Comparison of ENCODE assay signal across 8 cellular contexts in genomic region chr19:2610637-2611482, GRCh38.
DNase-seq lines count a peak whose midpoint lies in the region; ATAC-seq and TF ChIP-seq lines count a peak whose summit lies in the region.

No MANE protein-coding gene starts in this region.

- H3K4me3 ChIP-seq in GM12875 (ENCODE audit: low read depth, low read length) (peak overlapping the region; percentile 34), Panc1 (ENCODE audit: low read depth in 2 of 2, low read length in 2 of 2) (peak overlapping the region; percentile 17 to 45; a peak in 3 of 4 replicates), fibroblast of pulmonary artery (replicated peaks; ENCODE audit: low read depth, low read length) (peak overlapping the region; percentile 35)

- BruUV-seq in Panc1 (replicated peaks; lab: Mats Ljungman, UMichigan) = no TSS peak

- H3K27ac ChIP-seq in Panc1 (ENCODE audit: low read length) = peak overlapping the region; percentile 86

- H3K36me3 Mint-ChIP-seq in activated T-helper 17 cell treated with anti-CD3 and anti-CD28 coated beads, Interleukin-2, amount 50 U/mL, for 72 hours (ENCODE audit: low read depth) = peaks cover 7% of the 10 kb centered on the region
- peaks cover under 1% of the 10 kb centered on the region for H3K36me3 Mint-ChIP-seq in nephron progenitor cell (ENCODE audit: low read depth)

- peak overlapping the region; percentile 74 for H3K4me3 Mint-ChIP-seq in activated T-helper 17 cell treated with anti-CD3 and anti-CD28 coated beads, Interleukin-2, amount 50 U/mL, for 72 hours
- peak overlapping the region; percentile 60 for H3K4me3 Mint-ChIP-seq in nephron progenitor cell

- in situ Hi-C loops in Panc1 (cut with HindIII; ENCODE audit: low pct_unique_long_range_greater_than_20kb, low sequenced_read_pairs) = no loop called here

- no peaks in the 10 kb centered on the region for H3K9me3 ChIP-seq in Panc1 (ENCODE audit: control insufficient read depth, insufficient read depth, low read depth, low read length)

- DNase-seq in 8988T = peak; percentile 43
- peak; percentile 84 for DNase-seq in HPDE6-E6E7 (ENCODE audit: extremely low spot score)
- no peak for DNase-seq in Panc1 (ENCODE audit: low read depth, low spot score)
- DNase-seq in fibroblast of pulmonary artery (ENCODE audit: low read depth) = peak; percentile 96
- DNase-seq in nephron progenitor cell = peak; percentile 98
- DNase-seq in stimulated activated naive CD4-positive, alpha-beta T cell treated with Interleukin-2 at 50 U/mL for 16 hours (lab: John Stamatoyannopoulos, UW) = peak; percentile 75

- ATAC-seq in Panc1 = peak; percentile 93
- peak; percentile 73 for ATAC-seq in activated T-helper 17 cell treated with anti-CD3 and anti-CD28 coated beads, Interleukin-2, amount 50 U/mL, for 72 hours (replicated peaks)

- no peaks in the 10 kb centered on the region for H3K27me3 ChIP-seq in Panc1 (ENCODE audit: control insufficient read depth, insufficient read depth, low read length)

- no peaks in the 10 kb centered on the region for H3K36me3 ChIP-seq in Panc1 (ENCODE audit: control insufficient read depth, insufficient read depth, low read length)

- intact Hi-C loops in Panc1 (cut with micrococcal nuclease; ENCODE audit: unreplicated experiment) = loop anchor here (2.0 kb wide), 1 partner anchor 136 kb away; no protein-coding TSS in a partner anchor

- H3K4me1 Mint-ChIP-seq in activated T-helper 17 cell treated with anti-CD3 and anti-CD28 coated beads, Interleukin-2, amount 50 U/mL, for 72 hours = peaks cover 16% of the 10 kb centered on the region
- peaks cover 12% of the 10 kb centered on the region for H3K4me1 Mint-ChIP-seq in nephron progenitor cell

- POLR2A ChIA-PET in Panc1 (lab: Charles Lee) = interaction anchor here (0.5 to 0.6 kb wide), 2 partner anchors 11 to 12 kb away, joined by 3 to 6 read pairs; no protein-coding TSS in a partner anchor

- TF ChIP-seq CTCF in GM12875 (IDR thresholded peaks at IDR 0.05; ENCODE audit: borderline replicate concordance, insufficient read depth, low read depth, low read length) = peak; percentile 98
- peak; percentile 92 for TF ChIP-seq CTCF in Panc1 (IDR thresholded peaks at IDR 0.05)
- TF ChIP-seq CTCF in fibroblast of pulmonary artery (IDR thresholded peaks at IDR 0.05; ENCODE audit: low read length, missing control alignments) = peak; percentile 89
- TF ChIP-seq CTCF in nephron progenitor cell (IDR thresholded peaks at IDR 0.05) = peak; percentile 97

- H3K4me1 ChIP-seq in Panc1 (ENCODE audit: control insufficient read depth, insufficient read depth, low read length) = peaks cover 14% of the 10 kb centered on the region

- H3K9me3 Mint-ChIP-seq in activated T-helper 17 cell treated with anti-CD3 and anti-CD28 coated beads, Interleukin-2, amount 50 U/mL, for 72 hours = no peaks in the 10 kb centered on the region
- peaks cover 11% of the 10 kb centered on the region for H3K9me3 Mint-ChIP-seq in nephron progenitor cell

- CTCF ChIA-PET in Panc1 (lab: Charles Lee) = interaction anchor here (0.5 to 1.5 kb wide), 11 partner anchors 10 to 551 kb away, joined by 3 to 10 read pairs (median 4); no protein-coding TSS in a partner anchor

- no peaks in the 10 kb centered on the region for H3K27me3 Mint-ChIP-seq in activated T-helper 17 cell treated with anti-CD3 and anti-CD28 coated beads, Interleukin-2, amount 50 U/mL, for 72 hours
- H3K27me3 Mint-ChIP-seq in nephron progenitor cell (ENCODE audit: low read depth, poor library complexity) = peaks cover 26% of the 10 kb centered on the region

- H3K27ac Mint-ChIP-seq in activated T-helper 17 cell treated with anti-CD3 and anti-CD28 coated beads, Interleukin-2, amount 50 U/mL, for 72 hours = no peak overlapping the region
- no peak overlapping the region for H3K27ac Mint-ChIP-seq in nephron progenitor cell
